In genomic region chr15:31136016-31136415, GRCh38 we compare ENCODE assay signal across 25 cellular contexts. TPM values are rescaled to one million over a fixed set of nuclear protein-coding genes. Genes with fewer than 3 reads are reported as not detected.
DNase-seq lines count a peak whose midpoint lies in the region; ATAC-seq, FAIRE-seq and TF ChIP-seq lines count a peak whose summit lies in the region.
"Had no signal": no experiment of that assay in that cellular context is flagged by ENCODE, and none has a peak within 500 bp of the region (broad histone marks: within the 10 kb centered on the region; RNA-seq: fewer than 3 reads in every experiment).

No MANE protein-coding gene starts in this region.

- intact Hi-C loops in HepG2 (cut with micrococcal nuclease; ENCODE audit: unreplicated experiment) = loop anchor here (10.0 kb wide), 1 partner anchor 59 kb away; no protein-coding TSS in a partner anchor
- intact Hi-C loops in right lobe of liver (cut with DNase I) = loop anchor here in 1 of 2 donors (10.0 kb wide), 2 partner anchors 61 to 161 kb away; no protein-coding TSS in a partner anchor

- H4K20me1 ChIP-seq in HepG2 (ENCODE audit: insufficient read depth, low read length) = no peaks in the 10 kb centered on the region

- CTCF ChIA-PET in HepG2 (lab: Yijun Ruan, JAX; ENCODE audit: low intra/inter-chr PET ratio, low total read pairs) = no interaction called here

- TF ChIP-seq POLR2A in HepG2 (IDR thresholded peaks at IDR 0.05; ENCODE audit: insufficient read depth in 1 of 2, low read depth in 2 of 2, low read length in 2 of 2) (no peak), right lobe of liver (IDR thresholded peaks at IDR 0.05) (no peak)

- no peak overlapping the region for H3K27ac Mint-ChIP-seq in endodermal cell
- H3K27ac Mint-ChIP-seq: activated naive CD8-positive, alpha-beta T cell treated with anti-CD3 and anti-CD28 coated beads, Interleukin-2, amount 50 U/mL, for 24 hours; activated T-helper 17 cell treated with anti-CD3 and anti-CD28 coated beads, Interleukin-2, amount 50 U/mL, for 72 hours; CD8-positive, alpha-beta memory T cell; type B pancreatic cell had no signal

- TF ChIP-seq RAD21 in HepG2 (CRISPR knock-in tag; IDR thresholded peaks at IDR 0.05) = no peak

- H3K4me1 ChIP-seq in HepG2 (ENCODE audit: insufficient read depth, low read length) (peaks cover 13% of the 10 kb centered on the region), right lobe of liver (peaks cover 0 to 13% (median 0%) of the 10 kb centered on the region in 4 donors), endodermal cell (ENCODE audit: control insufficient read depth, insufficient read depth, low read length) (no peaks in the 10 kb centered on the region)
- H3K4me1 ChIP-seq: breast epithelium had no signal

- H3K36me3 Mint-ChIP-seq in endodermal cell (ENCODE audit: low read depth) = no peaks in the 10 kb centered on the region
- H3K36me3 Mint-ChIP-seq: CD8-positive, alpha-beta memory T cell; naive B cell; type B pancreatic cell had no signal

- peak; percentile 46 for TF ChIP-seq CTCF in HepG2 (CRISPR knock-in tag; IDR thresholded peaks at IDR 0.05)
- no peak for TF ChIP-seq CTCF in right lobe of liver (IDR thresholded peaks at IDR 0.05)
- peak; percentile 37 for TF ChIP-seq CTCF in endodermal cell (conservative IDR thresholded peaks at IDR 0.05)

- H3K27ac ChIP-seq in HepG2 (ENCODE audit: extremely low read length, insufficient read depth, low read length) = no peak overlapping the region
- H3K27ac ChIP-seq in right lobe of liver = no peak overlapping the region
- no peak overlapping the region for H3K27ac ChIP-seq in endodermal cell (ENCODE audit: low read depth, low read length)
- H3K27ac ChIP-seq: epithelial cell of prostate, ovary had no signal

- POLR2A ChIA-PET in HepG2 (lab: Yijun Ruan, JAX) = no interaction called here

- BruUV-seq in HepG2 (replicated peaks; lab: Mats Ljungman, UMichigan) = no TSS peak

- peak overlapping the region; percentile 32 for H3K4me2 ChIP-seq in HepG2 (ENCODE audit: low read depth, low read length)

- H3K4me3 ChIP-seq in HepG2 (replicated peaks in 1 of 3; ENCODE audit: insufficient read depth in 1 of 3, low read depth in 2 of 3, low read length in 3 of 3) (no peak overlapping the region), right lobe of liver (no peak overlapping the region), endodermal cell (ENCODE audit: low read length) (no peak overlapping the region)
- H3K4me3 ChIP-seq: ovary had no signal

- 6% methylated on average over 6 of the region's 9 CpGs for WGBS in HepG2 (ENCODE audit: low lambda C conversion rate)
- WGBS in right lobe of liver (ENCODE audit: insufficient coverage, low coverage, low lambda C conversion rate, missing lambda C conversion rate) = 78% methylated on average over 8 of the region's 9 CpGs
- WGBS in endodermal cell (ENCODE audit: insufficient coverage in 1 of 2, insufficient read length in 1 of 2), 2 experiments = 87 to 93% methylated on average over 4 to 9 of the region's 9 CpGs

- H3K9ac ChIP-seq in HepG2 (ENCODE audit: insufficient read depth, low read depth, low read length) (no peak overlapping the region), endodermal cell (ENCODE audit: extremely low read depth, low read length, poor library complexity, severe bottlenecking) (no peak overlapping the region)

- H3K27me3 Mint-ChIP-seq in endodermal cell (ENCODE audit: insufficient read depth) = no peaks in the 10 kb centered on the region
- H3K27me3 Mint-ChIP-seq: activated naive CD8-positive, alpha-beta T cell treated with anti-CD3 and anti-CD28 coated beads, Interleukin-2, amount 50 U/mL, for 24 hours; type B pancreatic cell had no signal

- no peaks in the 10 kb centered on the region for H3K9me3 ChIP-seq in HepG2 (ENCODE audit: low read length)
- H3K9me3 ChIP-seq in right lobe of liver = no peaks in the 10 kb centered on the region
- H3K9me3 ChIP-seq in endodermal cell (ENCODE audit: control insufficient read depth, low read length) = peaks cover 8% of the 10 kb centered on the region
- H3K9me3 ChIP-seq: breast epithelium, ovary had no signal

- in situ Hi-C loops in HepG2 (cut with HindIII; ENCODE audit: extremely low pct_ligation_motif_present, low pct_unique_long_range_greater_than_20kb) = loop anchor here (25.0 kb wide), 1 partner anchor 149 kb away; the partner anchor contains the start of gene MTMR10

- peaks cover 22% of the 10 kb centered on the region for H3K9me3 Mint-ChIP-seq in endodermal cell
- H3K9me3 Mint-ChIP-seq: activated naive CD8-positive, alpha-beta T cell treated with anti-CD3 and anti-CD28 coated beads, Interleukin-2, amount 50 U/mL, for 24 hours; activated T-helper 17 cell treated with anti-CD3 and anti-CD28 coated beads, Interleukin-2, amount 50 U/mL, for 72 hours; CD8-positive, alpha-beta memory T cell had no signal

- H2AFZ ChIP-seq in HepG2 (ENCODE audit: low read length) = no peak overlapping the region

- H3K36me3 ChIP-seq in HepG2 (replicated peaks in 1 of 2; ENCODE audit: control insufficient read depth in 1 of 2, insufficient read depth in 2 of 2, low read length in 2 of 2) = no peaks in the 10 kb centered on the region
- H3K36me3 ChIP-seq in right lobe of liver = no peaks in the 10 kb centered on the region
- H3K36me3 ChIP-seq in endodermal cell (ENCODE audit: control insufficient read depth, insufficient read depth, low read length) = no peaks in the 10 kb centered on the region
- H3K36me3 ChIP-seq: breast epithelium, ovary had no signal

- TF ChIP-seq EP300 in HepG2 (IDR thresholded peaks at IDR 0.05; ENCODE audit: low read depth in 2 of 2, low read length in 2 of 2) (no peak), HepG2 (CRISPR knock-in tag; IDR thresholded peaks at IDR 0.05; ENCODE audit: borderline replicate concordance) (no peak)

- DNase-seq in HepG2 (ENCODE audit: low spot score) (peak; percentile 28), right lobe of liver (no peak), NCI-H146 treated with DMSO at 0.1 percent for 48 hours (lab: John Stamatoyannopoulos, UW; ENCODE audit: unreplicated experiment) (peak; percentile 81), endodermal cell (peak; percentile 78), NOMO-1 (lab: John Stamatoyannopoulos, UW; ENCODE audit: unreplicated experiment in 2 of 2) (no peak), COR-L47 (lab: John Stamatoyannopoulos, UW) (no peak)
- DNase-seq: activated CD4-positive, CD25-positive, alpha-beta regulatory T cell treated with anti-CD3 and anti-CD28 coated beads, Interleukin-2, amount 50 U/mL, for 72 hours; activated naive CD8-positive, alpha-beta T cell treated with anti-CD3 and anti-CD28 coated beads, Interleukin-2, amount 50 U/mL, for 24 hours; CD8-positive, alpha-beta memory T cell; dermis blood vessel endothelial cell; mammary epithelial cell; naive B cell; NCI-H1105 treated with DMSO at 0.1 percent for 48 hours; NCI-H226; ovary; SHP77 treated with DMSO at 0.1 percent for 48 hours; stimulated activated naive CD4-positive, alpha-beta T cell had no signal

- H3K79me2 ChIP-seq in HepG2 (ENCODE audit: insufficient read depth, low read length) = no peaks in the 10 kb centered on the region

- FAIRE-seq in HepG2 (lab: Jason Lieb, UNC) = peak; percentile 26
- FAIRE-seq: G401.6 had no signal

- H3K27me3 ChIP-seq in HepG2 (ENCODE audit: control insufficient read depth in 1 of 2, insufficient read depth in 2 of 2, low read length in 2 of 2) (0 out of 5 replicates have a peak, but pooled peaks cover 0 to 1% of the 10 kb centered on the region in 2 experiments), right lobe of liver (no peaks in the 10 kb centered on the region), endodermal cell (ENCODE audit: control insufficient read depth, insufficient read depth, low read length, poor library complexity, severe bottlenecking) (no peaks in the 10 kb centered on the region)
- H3K27me3 ChIP-seq: breast epithelium, ovary had no signal

- H3K4me1 Mint-ChIP-seq in endodermal cell = no peaks in the 10 kb centered on the region
- H3K4me1 Mint-ChIP-seq: activated naive CD8-positive, alpha-beta T cell treated with anti-CD3 and anti-CD28 coated beads, Interleukin-2, amount 50 U/mL, for 24 hours had no signal

- peak; percentile 86 for ATAC-seq in HepG2
- no peak for ATAC-seq in right lobe of liver
- ATAC-seq in GM19467 (IDR thresholded peaks at IDR 0.05; ENCODE audit: unreplicated experiment) = no peak
- no peak for ATAC-seq in HG03378 (IDR thresholded peaks at IDR 0.05; ENCODE audit: unreplicated experiment)
- ATAC-seq: activated naive CD8-positive, alpha-beta T cell treated with anti-CD3 and anti-CD28 coated beads, Interleukin-2, amount 50 U/mL, for 24 hours; activated T-helper 17 cell treated with anti-CD3 and anti-CD28 coated beads, Interleukin-2, amount 50 U/mL, for 72 hours; sciatic nerve had no signal

- no peak overlapping the region for H3K4me3 Mint-ChIP-seq in endodermal cell
- H3K4me3 Mint-ChIP-seq: activated naive CD8-positive, alpha-beta T cell treated with anti-CD3 and anti-CD28 coated beads, Interleukin-2, amount 50 U/mL, for 24 hours; activated T-helper 17 cell treated with anti-CD3 and anti-CD28 coated beads, Interleukin-2, amount 50 U/mL, for 72 hours; CD8-positive, alpha-beta memory T cell; type B pancreatic cell had no signal

RNA-seq across cellular contexts. Expression of gene TRPM1, which starts 34.5 kb away (rescaled TPM):
- total RNA-seq in HepG2 (2016; rRNA removed; fragmentation: Illumina TruSeq; extraction: Trizol) (not detected in 2 replicates), right lobe of liver (not detected), endodermal cell (not detected)
- total RNA-seq in HepG2 (2016; cell fraction: cytosol; rRNA removed; fragmentation: Illumina TruSeq; extraction: Trizol; ENCODE audit: low read depth) = not detected in 2 replicates
- total RNA-seq in HepG2 (2016; cell fraction: insoluble cytoplasmic fraction; rRNA removed; fragmentation: Illumina TruSeq; extraction: Trizol) = not detected in 2 replicates
- not detected in 2 replicates for total RNA-seq in HepG2 (2016; cell fraction: membrane; rRNA removed; fragmentation: Illumina TruSeq; extraction: Trizol)
- not detected in 2 replicates for total RNA-seq in HepG2 (2016; cell fraction: nucleus; rRNA removed; fragmentation: Illumina TruSeq; extraction: Trizol)
- not detected in 2 replicates for polyA plus RNA-seq in HepG2 (2011; rRNA removed)
- not detected in 2 replicates for polyA plus RNA-seq in HepG2 (2011; cell fraction: cytosol; rRNA removed)
- polyA plus RNA-seq in HepG2 (2011; cell fraction: nucleus; rRNA removed) = not detected in 2 replicates
- polyA plus RNA-seq in HepG2 (2012) = not detected in 2 replicates
- polyA plus RNA-seq in HepG2 (2016; cell fraction: cytosol; fragmentation: Illumina TruSeq; extraction: Trizol; ENCODE audit: low read depth) = not detected in 2 replicates
- polyA plus RNA-seq in HepG2 (2016; cell fraction: insoluble cytoplasmic fraction; fragmentation: Illumina TruSeq; extraction: Trizol; ENCODE audit: low read depth) = not detected in 2 replicates
- not detected in 2 replicates for polyA plus RNA-seq in HepG2 (2016; cell fraction: membrane; fragmentation: Illumina TruSeq; extraction: Trizol; ENCODE audit: low read depth)
- not detected in 2 replicates for polyA plus RNA-seq in HepG2 (2016; cell fraction: nucleus; fragmentation: Illumina TruSeq; extraction: Trizol; ENCODE audit: insufficient read depth, low read depth)
- polyA minus RNA-seq in HepG2 (2011; rRNA and poly(A)+ RNA removed; ENCODE audit: low replicate concordance) = not detected in 2 replicates
- not detected in 2 replicates for polyA minus RNA-seq in HepG2 (2011; cell fraction: cytosol; rRNA and poly(A)+ RNA removed)
- polyA minus RNA-seq in HepG2 (2011; cell fraction: nucleus; rRNA and poly(A)+ RNA removed) = not detected in 2 replicates
- 0.28 TPM for polyA plus RNA-seq in endodermal cell (2013, experiment 1 of 2)
- not detected for polyA plus RNA-seq in endodermal cell (2013, experiment 2 of 2)
- total RNA-seq: activated T-helper 17 cell treated with anti-CD3 and anti-CD28 coated beads, Interleukin-2, amount 50 U/mL, for 72 hours; breast epithelium; CD8-positive, alpha-beta memory T cell; mammary epithelial cell; ovary; sciatic nerve had no signal
- polyA plus RNA-seq: mammary epithelial cell had no signal

Comparison
In these comparisons a context has a peak if more than half of its experiments do, and no peak if none do; other contexts are left out.
1. DNase-seq: peak in HepG2 (single experiment), NCI-H146 treated with DMSO at 0.1 percent for 48 hours (single experiment) and endodermal cell (single experiment); none in right lobe of liver (0 of 3), NOMO-1 (0 of 2) and COR-L47 (single experiment).
2. CTCF ChIP-seq: peak in HepG2 (single experiment) and endodermal cell (single experiment); none in right lobe of liver (0 of 4).